ENCODE assay signal across 1 cellular context in genomic region chr19:11261902-11262839, GRCh38.
TF ChIP-seq lines count a peak whose summit lies in the region.

DOCK6 (minus strand) TSS chr19:11262524; CDS start chr19:11262440, 84 bp downstream.

TF ChIP-seq in K562, 482 proteins besides CTCF, POLR2A, EP300 and RAD21 (continued from another document and continues in another):
- TF ChIP-seq, protein P1, sequence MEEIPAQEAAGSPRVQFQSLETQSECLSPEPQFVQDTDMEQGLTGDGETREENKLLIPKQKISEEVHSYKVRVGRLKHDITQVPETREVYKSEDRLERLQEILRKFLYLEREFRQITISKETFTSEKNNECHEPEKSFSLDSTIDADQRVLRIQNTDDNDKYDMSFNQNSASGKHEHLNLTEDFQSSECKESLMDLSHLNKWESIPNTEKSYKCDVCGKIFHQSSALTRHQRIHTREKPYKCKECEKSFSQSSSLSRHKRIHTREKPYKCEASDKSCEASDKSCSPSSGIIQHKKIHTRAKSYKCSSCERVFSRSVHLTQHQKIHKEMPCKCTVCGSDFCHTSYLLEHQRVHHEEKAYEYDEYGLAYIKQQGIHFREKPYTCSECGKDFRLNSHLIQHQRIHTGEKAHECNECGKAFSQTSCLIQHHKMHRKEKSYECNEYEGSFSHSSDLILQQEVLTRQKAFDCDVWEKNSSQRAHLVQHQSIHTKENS (CRISPR knock-in tag; IDR thresholded peaks at IDR 0.05) = no peak
- TF ChIP-seq HNRNPLL (IDR thresholded peaks at IDR 0.05; ENCODE audit: low read depth, low read length, poor library complexity, severe bottlenecking) (no peak), ZNF140 (CRISPR knock-in tag; IDR thresholded peaks at IDR 0.05) (no peak), BCOR (IDR thresholded peaks at IDR 0.05) (peak; percentile 100), ZNF518B (CRISPR knock-in tag; IDR thresholded peaks at IDR 0.05) (no peak), ZNF384 (IDR thresholded peaks at IDR 0.05; ENCODE audit: low read depth, low read length) (no peak), FIP1L1 (IDR thresholded peaks at IDR 0.05; ENCODE audit: low read depth, low read length, poor library complexity, severe bottlenecking) (no peak), GABPA (tag; conservative IDR thresholded peaks at IDR 0.05; ENCODE audit: low read depth) (peak; percentile 51), THRA (IDR thresholded peaks at IDR 0.05) (no peak), ZNF449 (CRISPR knock-in tag; IDR thresholded peaks at IDR 0.05) (no peak), ZNF253 (CRISPR knock-in tag; conservative IDR thresholded peaks at IDR 0.05) (no peak), ZC3H11A (IDR thresholded peaks at IDR 0.05; ENCODE audit: low read depth, low read length) (no peak), NFE2L1 (tag; IDR thresholded peaks at IDR 0.05; ENCODE audit: borderline replicate concordance, low read depth) (no peak), YY1 (IDR thresholded peaks at IDR 0.05; ENCODE audit: borderline replicate concordance in 1 of 3, control insufficient read depth in 1 of 3, extremely low read depth in 1 of 3, insufficient read depth in 3 of 3, insufficient read length in 1 of 3, insufficient replicate concordance in 2 of 3, low read depth in 1 of 3, low read length in 2 of 3) (peak in 2 of 3 experiments; percentile 68 to 79), COPS2 (conservative IDR thresholded peaks at IDR 0.05) (no peak), ZNF583 (CRISPR knock-in tag; IDR thresholded peaks at IDR 0.05) (no peak), CREB1 (IDR thresholded peaks at IDR 0.05) (peak; percentile 38; the same call in 1 of the 2 replicates), CREB1 (CRISPR knock-in tag; IDR thresholded peaks at IDR 0.05) (peak; percentile 33; the same call in 1 of the 2 replicates), DNMT1 (IDR thresholded peaks at IDR 0.05) (no peak), MEF2A (IDR thresholded peaks at IDR 0.05; ENCODE audit: control insufficient read depth, low read depth, low read length) (no peak), ZNF551 (CRISPR knock-in tag; IDR thresholded peaks at IDR 0.05) (no peak), CXXC5 (CRISPR knock-in tag; IDR thresholded peaks at IDR 0.05) (peak; percentile 26; the same call in 1 of the 2 replicates), ZC3H8 (IDR thresholded peaks at IDR 0.05) (no peak), MAX (CRISPR knock-in tag; IDR thresholded peaks at IDR 0.05) (peak; percentile 33; the same call in 1 of the 2 replicates), TAF7 (tag; IDR thresholded peaks at IDR 0.05) (no peak), ZNF766 (CRISPR knock-in tag; conservative IDR thresholded peaks at IDR 0.05) (no peak), ATF7 (IDR thresholded peaks at IDR 0.05) (no peak), ZNF324 (CRISPR knock-in tag; IDR thresholded peaks at IDR 0.05) (no peak), PURB (CRISPR knock-in tag; IDR thresholded peaks at IDR 0.05; ENCODE audit: low read depth) (no peak), GTF2F1 (IDR thresholded peaks at IDR 0.05; ENCODE audit: low read depth, low read length) (no peak), FOS (IDR thresholded peaks at IDR 0.05; ENCODE audit: extremely low read depth, insufficient read length) (no peak), ZNF699 (CRISPR knock-in tag; IDR thresholded peaks at IDR 0.05; ENCODE audit: insufficient replicate concordance) (no peak), MECOM (CRISPR knock-in tag; IDR thresholded peaks at IDR 0.05) (no peak), NCOR1 (IDR thresholded peaks at IDR 0.05) (no peak), ZNF77 (CRISPR knock-in tag; IDR thresholded peaks at IDR 0.05) (no peak), GATAD2A (IDR thresholded peaks at IDR 0.05) (no peak), ZNF239 (CRISPR knock-in tag; IDR thresholded peaks at IDR 0.05) (no peak), RHOXF2B (CRISPR knock-in tag; conservative IDR thresholded peaks at IDR 0.05) (no peak), ZNF347 (CRISPR knock-in tag; IDR thresholded peaks at IDR 0.05; ENCODE audit: low read depth) (no peak), ARID1B (IDR thresholded peaks at IDR 0.05) (no peak), CREM (IDR thresholded peaks at IDR 0.05; ENCODE audit: low read depth) (peak; percentile 57), ZKSCAN1 (IDR thresholded peaks at IDR 0.05; ENCODE audit: low read depth, low read length) (no peak), ZNF133 (CRISPR knock-in tag; IDR thresholded peaks at IDR 0.05) (no peak)
- TF ChIP-seq, protein P2, sequence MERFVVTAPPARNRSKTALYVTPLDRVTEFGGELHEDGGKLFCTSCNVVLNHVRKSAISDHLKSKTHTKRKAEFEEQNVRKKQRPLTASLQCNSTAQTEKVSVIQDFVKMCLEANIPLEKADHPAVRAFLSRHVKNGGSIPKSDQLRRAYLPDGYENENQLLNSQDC (CRISPR knock-in tag; IDR thresholded peaks at IDR 0.05) = no peak
- TF ChIP-seq, protein P3, sequence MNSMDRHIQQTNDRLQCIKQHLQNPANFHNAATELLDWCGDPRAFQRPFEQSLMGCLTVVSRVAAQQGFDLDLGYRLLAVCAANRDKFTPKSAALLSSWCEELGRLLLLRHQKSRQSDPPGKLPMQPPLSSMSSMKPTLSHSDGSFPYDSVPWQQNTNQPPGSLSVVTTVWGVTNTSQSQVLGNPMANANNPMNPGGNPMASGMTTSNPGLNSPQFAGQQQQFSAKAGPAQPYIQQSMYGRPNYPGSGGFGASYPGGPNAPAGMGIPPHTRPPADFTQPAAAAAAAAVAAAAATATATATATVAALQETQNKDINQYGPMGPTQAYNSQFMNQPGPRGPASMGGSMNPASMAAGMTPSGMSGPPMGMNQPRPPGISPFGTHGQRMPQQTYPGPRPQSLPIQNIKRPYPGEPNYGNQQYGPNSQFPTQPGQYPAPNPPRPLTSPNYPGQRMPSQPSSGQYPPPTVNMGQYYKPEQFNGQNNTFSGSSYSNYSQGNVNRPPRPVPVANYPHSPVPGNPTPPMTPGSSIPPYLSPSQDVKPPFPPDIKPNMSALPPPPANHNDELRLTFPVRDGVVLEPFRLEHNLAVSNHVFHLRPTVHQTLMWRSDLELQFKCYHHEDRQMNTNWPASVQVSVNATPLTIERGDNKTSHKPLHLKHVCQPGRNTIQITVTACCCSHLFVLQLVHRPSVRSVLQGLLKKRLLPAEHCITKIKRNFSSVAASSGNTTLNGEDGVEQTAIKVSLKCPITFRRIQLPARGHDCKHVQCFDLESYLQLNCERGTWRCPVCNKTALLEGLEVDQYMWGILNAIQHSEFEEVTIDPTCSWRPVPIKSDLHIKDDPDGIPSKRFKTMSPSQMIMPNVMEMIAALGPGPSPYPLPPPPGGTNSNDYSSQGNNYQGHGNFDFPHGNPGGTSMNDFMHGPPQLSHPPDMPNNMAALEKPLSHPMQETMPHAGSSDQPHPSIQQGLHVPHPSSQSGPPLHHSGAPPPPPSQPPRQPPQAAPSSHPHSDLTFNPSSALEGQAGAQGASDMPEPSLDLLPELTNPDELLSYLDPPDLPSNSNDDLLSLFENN (IDR thresholded peaks at IDR 0.05; ENCODE audit: low read depth in 2 of 2, low read length in 2 of 2) = no peak
- TF ChIP-seq, protein P4, sequence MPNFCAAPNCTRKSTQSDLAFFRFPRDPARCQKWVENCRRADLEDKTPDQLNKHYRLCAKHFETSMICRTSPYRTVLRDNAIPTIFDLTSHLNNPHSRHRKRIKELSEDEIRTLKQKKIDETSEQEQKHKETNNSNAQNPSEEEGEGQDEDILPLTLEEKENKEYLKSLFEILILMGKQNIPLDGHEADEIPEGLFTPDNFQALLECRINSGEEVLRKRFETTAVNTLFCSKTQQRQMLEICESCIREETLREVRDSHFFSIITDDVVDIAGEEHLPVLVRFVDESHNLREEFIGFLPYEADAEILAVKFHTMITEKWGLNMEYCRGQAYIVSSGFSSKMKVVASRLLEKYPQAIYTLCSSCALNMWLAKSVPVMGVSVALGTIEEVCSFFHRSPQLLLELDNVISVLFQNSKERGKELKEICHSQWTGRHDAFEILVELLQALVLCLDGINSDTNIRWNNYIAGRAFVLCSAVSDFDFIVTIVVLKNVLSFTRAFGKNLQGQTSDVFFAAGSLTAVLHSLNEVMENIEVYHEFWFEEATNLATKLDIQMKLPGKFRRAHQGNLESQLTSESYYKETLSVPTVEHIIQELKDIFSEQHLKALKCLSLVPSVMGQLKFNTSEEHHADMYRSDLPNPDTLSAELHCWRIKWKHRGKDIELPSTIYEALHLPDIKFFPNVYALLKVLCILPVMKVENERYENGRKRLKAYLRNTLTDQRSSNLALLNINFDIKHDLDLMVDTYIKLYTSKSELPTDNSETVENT (CRISPR knock-in tag; IDR thresholded peaks at IDR 0.05) = no peak
- TF ChIP-seq, protein P5, sequence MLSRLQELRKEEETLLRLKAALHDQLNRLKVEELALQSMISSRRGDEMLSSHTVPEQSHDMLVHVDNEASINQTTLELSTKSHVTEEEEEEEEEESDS (CRISPR knock-in tag; IDR thresholded peaks at IDR 0.05) = no peak
- TF ChIP-seq, protein P6, sequence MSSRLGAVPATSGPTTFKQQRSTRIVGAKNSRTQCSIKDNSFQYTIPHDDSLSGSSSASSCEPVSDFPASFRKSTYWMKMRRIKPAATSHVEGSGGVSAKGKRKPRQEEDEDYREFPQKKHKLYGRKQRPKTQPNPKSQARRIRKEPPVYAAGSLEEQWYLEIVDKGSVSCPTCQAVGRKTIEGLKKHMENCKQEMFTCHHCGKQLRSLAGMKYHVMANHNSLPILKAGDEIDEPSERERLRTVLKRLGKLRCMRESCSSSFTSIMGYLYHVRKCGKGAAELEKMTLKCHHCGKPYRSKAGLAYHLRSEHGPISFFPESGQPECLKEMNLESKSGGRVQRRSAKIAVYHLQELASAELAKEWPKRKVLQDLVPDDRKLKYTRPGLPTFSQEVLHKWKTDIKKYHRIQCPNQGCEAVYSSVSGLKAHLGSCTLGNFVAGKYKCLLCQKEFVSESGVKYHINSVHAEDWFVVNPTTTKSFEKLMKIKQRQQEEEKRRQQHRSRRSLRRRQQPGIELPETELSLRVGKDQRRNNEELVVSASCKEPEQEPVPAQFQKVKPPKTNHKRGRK (tag; IDR thresholded peaks at IDR 0.05) = no peak
- TF ChIP-seq, protein P7, sequence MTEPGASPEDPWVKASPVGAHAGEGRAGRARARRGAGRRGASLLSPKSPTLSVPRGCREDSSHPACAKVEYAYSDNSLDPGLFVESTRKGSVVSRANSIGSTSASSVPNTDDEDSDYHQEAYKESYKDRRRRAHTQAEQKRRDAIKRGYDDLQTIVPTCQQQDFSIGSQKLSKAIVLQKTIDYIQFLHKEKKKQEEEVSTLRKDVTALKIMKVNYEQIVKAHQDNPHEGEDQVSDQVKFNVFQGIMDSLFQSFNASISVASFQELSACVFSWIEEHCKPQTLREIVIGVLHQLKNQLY (CRISPR knock-in tag; conservative IDR thresholded peaks at IDR 0.05) = 0 out of 4 replicates have a peak, but pooled peaks of 1 of the 2 experiments have one; percentile 25
